Comparison of ENCODE assay signal across 16 cellular contexts in the genomic region with DNA sequence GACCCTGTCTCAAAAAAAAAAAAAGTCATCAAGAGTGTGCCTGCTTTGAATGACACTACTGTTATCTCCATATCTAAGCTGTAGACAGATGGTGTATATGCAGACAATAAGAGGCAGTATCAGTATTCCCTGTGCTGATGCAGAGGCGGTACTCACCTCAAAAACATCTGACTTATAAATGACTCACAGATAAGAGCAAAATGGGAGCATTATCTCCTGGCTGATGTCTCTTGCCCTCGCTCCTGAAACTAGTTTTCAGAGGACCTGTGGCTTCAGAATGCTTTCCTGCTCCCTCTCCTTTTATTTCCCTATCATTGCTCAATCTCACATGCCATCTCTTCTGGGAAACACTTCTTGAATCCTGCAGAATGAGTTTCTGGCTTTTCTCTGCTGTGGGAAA.
A peak's percentile ranks its signal among the peaks of the same experiment; 100 is the strongest.
DNase-seq lines count a peak whose midpoint lies in the region; ATAC-seq, FAIRE-seq and TF ChIP-seq lines count a peak whose summit lies in the region.
"Had no signal": no experiment of that assay in that cellular context is flagged by ENCODE, and none has a peak within 500 bp of the region (broad histone marks: within the 10 kb centered on the region; RNA-seq: fewer than 3 reads in every experiment).

No MANE protein-coding gene starts in this region.

- peak; percentile 81 to 89; a peak in 5 of 6 replicates for ATAC-seq in A549
- ATAC-seq in HG03565 (IDR thresholded peaks at IDR 0.05; ENCODE audit: unreplicated experiment), result no peak
- ATAC-seq in HG02840 (IDR thresholded peaks at IDR 0.05; ENCODE audit: low FRiP score, unreplicated experiment), result no peak
- ATAC-seq: left colon had no signal

- H3K36me3 ChIP-seq in tibial nerve, result no peaks in the 10 kb centered on the region
- H3K36me3 ChIP-seq in thyroid gland, result no peaks in the 10 kb centered on the region

- H3K9me3 ChIP-seq in A549, result no peaks in the 10 kb centered on the region
- peaks cover 0 to under 1% (median 0%) of the 10 kb centered on the region in 4 donors for H3K9me3 ChIP-seq in tibial nerve
- H3K9me3 ChIP-seq in thyroid gland, result no peaks in the 10 kb centered on the region

- 10% methylated on average over 2 of the region's 2 CpGs for WGBS in A549 (ENCODE audit: missing lambda C conversion rate)
- 85 to 86% methylated on average over 2 of the region's 2 CpGs for WGBS in tibial nerve, 2 donors
- WGBS in thyroid gland, 2 donors, result 90 to 91% methylated on average over 2 of the region's 2 CpGs

- peaks cover 22% of the 10 kb centered on the region for H3K4me1 Mint-ChIP-seq in HFFc6 (ENCODE audit: low read depth)
- H3K4me1 Mint-ChIP-seq: activated CD4-positive, alpha-beta T cell treated with anti-CD3 and anti-CD28 coated beads, Interleukin-2, amount 10 ng/mL, durations not matched to agents 24 days and 14 days; activated naive CD4-positive, alpha-beta T cell treated with anti-CD3 and anti-CD28 coated beads, Interleukin-2, amount 10 ng/mL, durations not matched to agents 7 days and 5 days; CD14-positive monocyte had no signal

- CTCF ChIA-PET in A549 (lab: Yijun Ruan, JAX), result interaction anchor here (0.9 to 1.4 kb wide), 3 partner anchors 16 to 584 kb away, joined by 3 to 4 read pairs (median 3); no protein-coding TSS in a partner anchor

- peak overlapping the region; percentile 54 for H3K4me2 ChIP-seq in A549

- peaks cover 2% of the 10 kb centered on the region; the same call in 1 of the 2 replicates for H3K36me3 Mint-ChIP-seq in HFFc6 (ENCODE audit: low read depth)
- H3K36me3 Mint-ChIP-seq: activated naive CD4-positive, alpha-beta T cell treated with anti-CD3 and anti-CD28 coated beads, Interleukin-2, amount 10 ng/mL, durations not matched to agents 7 days and 5 days; CD14-positive monocyte had no signal

- TF ChIP-seq CTCF in A549 (IDR thresholded peaks at IDR 0.05), result no peak
- no peak for TF ChIP-seq CTCF in HFFc6 (IDR thresholded peaks at IDR 0.05)
- no peak for TF ChIP-seq CTCF in tibial nerve (IDR thresholded peaks at IDR 0.05)
- no peak for TF ChIP-seq CTCF in thyroid gland (IDR thresholded peaks at IDR 0.05)

- intact Hi-C loops in thyroid gland (cut with DNase I), result no loop called here

- H3K4me1 ChIP-seq in A549 (peaks cover 51% of the 10 kb centered on the region), tibial nerve (no peaks in the 10 kb centered on the region), thyroid gland (peaks cover 58 to 66% of the 10 kb centered on the region in 2 donors)

- TF ChIP-seq EP300 in A549 (IDR thresholded peaks at IDR 0.05), result no peak
- no peak for TF ChIP-seq EP300 in tibial nerve (IDR thresholded peaks at IDR 0.05)

- H3K27me3 ChIP-seq in tibial nerve, result no peaks in the 10 kb centered on the region
- H3K27me3 ChIP-seq in thyroid gland, result no peaks in the 10 kb centered on the region

- H3K27ac Mint-ChIP-seq in HFFc6, result peak overlapping the region; percentile 60
- H3K27ac Mint-ChIP-seq: activated CD4-positive, alpha-beta T cell treated with anti-CD3 and anti-CD28 coated beads, Interleukin-2, amount 10 ng/mL, durations not matched to agents 24 days and 14 days; activated naive CD4-positive, alpha-beta T cell treated with anti-CD3 and anti-CD28 coated beads, Interleukin-2, amount 10 ng/mL, durations not matched to agents 7 days and 5 days; CD14-positive monocyte had no signal

- peak in 1 of 2 experiments; percentile 36 for DNase-seq in A549 (ENCODE audit: low read depth in 1 of 2, low spot score in 1 of 2)
- peak; percentile 25 for DNase-seq in HFFc6
- peak; percentile 89 for DNase-seq in amniotic epithelial cell (ENCODE audit: low read depth)
- peak; percentile 92 for DNase-seq in islet precursor cell
- no peak for DNase-seq in tibial nerve (ENCODE audit: low spot score in 2 of 2)
- no peak for DNase-seq in thyroid gland
- DNase-seq: ACHN; activated CD4-positive, alpha-beta T cell treated with anti-CD3 and anti-CD28 coated beads, Interleukin-2, amount 10 ng/mL, durations not matched to agents 24 days and 14 days; activated naive CD4-positive, alpha-beta T cell treated with anti-CD3 and anti-CD28 coated beads, Interleukin-2, amount 10 ng/mL, durations not matched to agents 7 days and 5 days; hypothalamus; left colon had no signal

- POLR2A ChIA-PET in A549 (lab: Yijun Ruan, JAX), result no interaction called here

- H3K9me3 Mint-ChIP-seq in HFFc6, result no peaks in the 10 kb centered on the region
- H3K9me3 Mint-ChIP-seq: activated CD4-positive, alpha-beta T cell treated with anti-CD3 and anti-CD28 coated beads, Interleukin-2, amount 10 ng/mL, durations not matched to agents 24 days and 14 days had no signal

- no peak for FAIRE-seq in A549 (lab: Jason Lieb, UNC)
- FAIRE-seq: HTR-8/SVneo had no signal

- peak overlapping the region; percentile 22 for H3K4me3 Mint-ChIP-seq in HFFc6
- H3K4me3 Mint-ChIP-seq: activated CD4-positive, alpha-beta T cell treated with anti-CD3 and anti-CD28 coated beads, Interleukin-2, amount 10 ng/mL, durations not matched to agents 24 days and 14 days; activated naive CD4-positive, alpha-beta T cell treated with anti-CD3 and anti-CD28 coated beads, Interleukin-2, amount 10 ng/mL, durations not matched to agents 7 days and 5 days; CD14-positive monocyte had no signal

- H3K27ac ChIP-seq in A549 (peak overlapping the region; percentile 58 to 76), tibial nerve (no peak overlapping the region), thyroid gland (no peak overlapping the region)
- H3K27ac ChIP-seq: SK-N-MC had no signal

- TF ChIP-seq RAD21 in A549 (conservative IDR thresholded peaks at IDR 0.05 in 1 of 2, IDR thresholded peaks at IDR 0.05 in 1 of 2), result no peak

- H3K27me3 Mint-ChIP-seq in HFFc6 (ENCODE audit: insufficient read depth), result no peaks in the 10 kb centered on the region
- H3K27me3 Mint-ChIP-seq: activated CD4-positive, alpha-beta T cell treated with anti-CD3 and anti-CD28 coated beads, Interleukin-2, amount 10 ng/mL, durations not matched to agents 24 days and 14 days; activated naive CD4-positive, alpha-beta T cell treated with anti-CD3 and anti-CD28 coated beads, Interleukin-2, amount 10 ng/mL, durations not matched to agents 7 days and 5 days had no signal

- H3K4me3 ChIP-seq in A549 (no peak overlapping the region), tibial nerve (no peak overlapping the region), thyroid gland (replicated peaks in 1 of 3) (no peak overlapping the region)
- H3K4me3 ChIP-seq: SK-N-MC had no signal

- no peak for TF ChIP-seq POLR2A in A549 (IDR thresholded peaks at IDR 0.05; ENCODE audit: low read length)
- TF ChIP-seq POLR2A in tibial nerve (IDR thresholded peaks at IDR 0.05), result no peak
- no peak for TF ChIP-seq POLR2A in thyroid gland (IDR thresholded peaks at IDR 0.05)

TF ChIP-seq in A549, 52 proteins besides CTCF, POLR2A, EP300 and RAD21 (continues in another document):
- TF ChIP-seq CHD2 (IDR thresholded peaks at IDR 0.05; ENCODE audit: low read length, partially characterized antibody), result no peak
- no peak for TF ChIP-seq HDAC2 (IDR thresholded peaks at IDR 0.05)
- peak; percentile 43; the same call in 1 of the 2 replicates for TF ChIP-seq FOSL2 (IDR thresholded peaks at IDR 0.05)
- peak; percentile 35 for TF ChIP-seq FOSL2 (CRISPR knock-in tag; IDR thresholded peaks at IDR 0.05)
- TF ChIP-seq EHF (CRISPR knock-in tag; IDR thresholded peaks at IDR 0.05), result no peak
- TF ChIP-seq FOXS1 (CRISPR knock-in tag; IDR thresholded peaks at IDR 0.05), result no peak
- TF ChIP-seq ZSCAN20 (CRISPR knock-in tag; IDR thresholded peaks at IDR 0.05), result no peak
- 0 out of 2 replicates have a peak, but pooled peaks have one; percentile 24 for TF ChIP-seq JUNB (IDR thresholded peaks at IDR 0.05)
- no peak for TF ChIP-seq CBX2 (IDR thresholded peaks at IDR 0.05; ENCODE audit: borderline replicate concordance, low read depth)
- no peak for TF ChIP-seq HOXB5 (CRISPR knock-in tag; IDR thresholded peaks at IDR 0.05)
- TF ChIP-seq, protein P1, sequence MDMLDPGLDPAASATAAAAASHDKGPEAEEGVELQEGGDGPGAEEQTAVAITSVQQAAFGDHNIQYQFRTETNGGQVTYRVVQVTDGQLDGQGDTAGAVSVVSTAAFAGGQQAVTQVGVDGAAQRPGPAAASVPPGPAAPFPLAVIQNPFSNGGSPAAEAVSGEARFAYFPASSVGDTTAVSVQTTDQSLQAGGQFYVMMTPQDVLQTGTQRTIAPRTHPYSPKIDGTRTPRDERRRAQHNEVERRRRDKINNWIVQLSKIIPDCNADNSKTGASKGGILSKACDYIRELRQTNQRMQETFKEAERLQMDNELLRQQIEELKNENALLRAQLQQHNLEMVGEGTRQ (IDR thresholded peaks at IDR 0.05), result no peak
- TF ChIP-seq, protein P2, sequence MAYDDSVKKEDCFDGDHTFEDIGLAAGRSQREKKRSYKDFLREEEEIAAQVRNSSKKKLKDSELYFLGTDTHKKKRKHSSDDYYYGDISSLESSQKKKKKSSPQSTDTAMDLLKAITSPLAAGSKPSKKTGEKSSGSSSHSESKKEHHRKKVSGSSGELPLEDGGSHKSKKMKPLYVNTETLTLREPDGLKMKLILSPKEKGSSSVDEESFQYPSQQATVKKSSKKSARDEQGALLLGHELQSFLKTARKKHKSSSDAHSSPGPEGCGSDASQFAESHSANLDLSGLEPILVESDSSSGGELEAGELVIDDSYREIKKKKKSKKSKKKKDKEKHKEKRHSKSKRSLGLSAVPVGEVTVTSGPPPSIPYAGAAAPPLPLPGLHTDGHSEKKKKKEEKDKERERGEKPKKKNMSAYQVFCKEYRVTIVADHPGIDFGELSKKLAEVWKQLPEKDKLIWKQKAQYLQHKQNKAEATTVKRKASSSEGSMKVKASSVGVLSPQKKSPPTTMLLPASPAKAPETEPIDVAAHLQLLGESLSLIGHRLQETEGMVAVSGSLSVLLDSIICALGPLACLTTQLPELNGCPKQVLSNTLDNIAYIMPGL (CRISPR knock-in tag; IDR thresholded peaks at IDR 0.05; ENCODE audit: borderline replicate concordance), result no peak
- TF ChIP-seq SMC3 (IDR thresholded peaks at IDR 0.05), result no peak
- TF ChIP-seq, protein P3, sequence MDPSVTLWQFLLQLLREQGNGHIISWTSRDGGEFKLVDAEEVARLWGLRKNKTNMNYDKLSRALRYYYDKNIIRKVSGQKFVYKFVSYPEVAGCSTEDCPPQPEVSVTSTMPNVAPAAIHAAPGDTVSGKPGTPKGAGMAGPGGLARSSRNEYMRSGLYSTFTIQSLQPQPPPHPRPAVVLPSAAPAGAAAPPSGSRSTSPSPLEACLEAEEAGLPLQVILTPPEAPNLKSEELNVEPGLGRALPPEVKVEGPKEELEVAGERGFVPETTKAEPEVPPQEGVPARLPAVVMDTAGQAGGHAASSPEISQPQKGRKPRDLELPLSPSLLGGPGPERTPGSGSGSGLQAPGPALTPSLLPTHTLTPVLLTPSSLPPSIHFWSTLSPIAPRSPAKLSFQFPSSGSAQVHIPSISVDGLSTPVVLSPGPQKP (IDR thresholded peaks at IDR 0.05; ENCODE audit: low read depth, low read length), result no peak
- TF ChIP-seq ESRRA (IDR thresholded peaks at IDR 0.05; ENCODE audit: borderline replicate concordance, low read length), result no peak
- no peak for TF ChIP-seq BHLHE40 (IDR thresholded peaks at IDR 0.05; ENCODE audit: low read depth, low read length)
- TF ChIP-seq, protein P4, sequence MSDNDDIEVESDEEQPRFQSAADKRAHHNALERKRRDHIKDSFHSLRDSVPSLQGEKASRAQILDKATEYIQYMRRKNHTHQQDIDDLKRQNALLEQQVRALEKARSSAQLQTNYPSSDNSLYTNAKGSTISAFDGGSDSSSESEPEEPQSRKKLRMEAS (IDR thresholded peaks at IDR 0.05), result no peak

Comparison
In these comparisons a context has a peak if more than half of its experiments do, and no peak if none do; other contexts are left out.
1. ATAC-seq: peak in A549 (2 of 2); none in HG03565 (single experiment) and HG02840 (single experiment).
2. DNase-seq: peak in HFFc6 (single experiment), amniotic epithelial cell (single experiment) and islet precursor cell (single experiment); none in tibial nerve (0 of 2) and thyroid gland (0 of 2).
3. H3K27ac ChIP-seq: peak in A549 (2 of 2); none in tibial nerve (0 of 4) and thyroid gland (0 of 3).